ENCODE assay signal across 18 cellular contexts in the genomic region with DNA sequence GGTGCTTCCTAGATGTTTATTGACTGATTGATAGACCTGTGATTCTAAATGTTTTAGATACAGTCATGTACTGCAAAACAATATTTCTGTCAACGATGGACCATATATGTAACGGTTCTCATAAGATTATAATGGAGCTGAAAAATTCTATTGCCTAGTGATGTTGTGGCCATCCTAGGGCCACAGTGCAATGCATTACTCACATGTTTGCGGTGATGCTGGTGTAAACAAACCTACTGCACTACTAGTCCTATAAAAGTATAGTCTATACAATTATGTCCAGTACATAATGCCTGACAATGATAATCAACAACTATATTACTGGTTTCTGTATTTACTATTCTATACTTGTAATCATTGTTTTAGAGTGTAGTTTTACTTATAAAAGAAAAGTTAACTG.
"Had no signal": no experiment of that assay in that cellular context is flagged by ENCODE, and none has a peak within 500 bp of the region (broad histone marks: within the 10 kb centered on the region; RNA-seq: fewer than 3 reads in every experiment).

No MANE protein-coding gene starts in this region.

- H3K27me3 Mint-ChIP-seq: naive thymus-derived CD4-positive, alpha-beta T cell had no signal

- ATAC-seq: left colon had no signal

- H3K4me3 Mint-ChIP-seq: activated CD4-positive, alpha-beta memory T cell treated with anti-CD3 and anti-CD28 coated beads for 36 hours; activated naive CD4-positive, alpha-beta T cell treated with anti-CD3 and anti-CD28 coated beads for 36 hours; endodermal cell; type B pancreatic cell had no signal

- H3K4me3 ChIP-seq: lung, right atrium auricular region had no signal

- H3K9me3 Mint-ChIP-seq: activated CD4-positive, alpha-beta memory T cell treated with anti-CD3 and anti-CD28 coated beads for 36 hours; activated naive CD4-positive, alpha-beta T cell treated with anti-CD3 and anti-CD28 coated beads for 36 hours; endodermal cell; naive thymus-derived CD4-positive, alpha-beta T cell; stimulated activated effector memory CD8-positive, alpha-beta T cell treated with anti-CD3 and anti-CD28 coated beads, Interleukin-12 subunit alpha, Interleukin-12 subunit beta, amount 100 ng/mL, for 72 hours; T-helper 1 cell treated with Interleukin-12 subunit alpha and Interleukin-12 subunit beta and Interleukin-4 antibody, amounts not matched to agents 30 μg/mL and 1 μg/mL, for 36 hours; type B pancreatic cell had no signal

- H3K4me1 ChIP-seq: right atrium auricular region had no signal

- H3K9me3 ChIP-seq: right atrium auricular region had no signal

- H3K27me3 ChIP-seq: brain microvascular endothelial cell, right atrium auricular region had no signal

- H3K36me3 Mint-ChIP-seq: activated CD4-positive, alpha-beta memory T cell treated with anti-CD3 and anti-CD28 coated beads for 36 hours; stimulated activated effector memory CD8-positive, alpha-beta T cell treated with anti-CD3 and anti-CD28 coated beads, Interleukin-12 subunit alpha, Interleukin-12 subunit beta, amount 100 ng/mL, for 72 hours; type B pancreatic cell had no signal

- H3K4me1 Mint-ChIP-seq: endodermal cell had no signal

- H3K27ac Mint-ChIP-seq: endodermal cell, type B pancreatic cell had no signal

- H3K36me3 ChIP-seq: brain microvascular endothelial cell, right atrium auricular region had no signal

- H3K27ac ChIP-seq: brain microvascular endothelial cell, right atrium auricular region had no signal

- DNase-seq: activated CD4-positive, alpha-beta memory T cell treated with anti-CD3 and anti-CD28 coated beads for 36 hours; activated CD8-positive, alpha-beta memory T cell treated with anti-CD3 and anti-CD28 coated beads, Interleukin-2, amount 50 U/mL, for 4 hours; activated naive CD4-positive, alpha-beta T cell treated with anti-CD3 and anti-CD28 coated beads for 36 hours; amygdala; endodermal cell; erythroblast; glutamatergic neuron; left colon; naive thymus-derived CD4-positive, alpha-beta T cell; nucleus accumbens; small intestine; substantia nigra had no signal
